ENCODE assay signal across 8 cellular contexts in the genomic region with DNA sequence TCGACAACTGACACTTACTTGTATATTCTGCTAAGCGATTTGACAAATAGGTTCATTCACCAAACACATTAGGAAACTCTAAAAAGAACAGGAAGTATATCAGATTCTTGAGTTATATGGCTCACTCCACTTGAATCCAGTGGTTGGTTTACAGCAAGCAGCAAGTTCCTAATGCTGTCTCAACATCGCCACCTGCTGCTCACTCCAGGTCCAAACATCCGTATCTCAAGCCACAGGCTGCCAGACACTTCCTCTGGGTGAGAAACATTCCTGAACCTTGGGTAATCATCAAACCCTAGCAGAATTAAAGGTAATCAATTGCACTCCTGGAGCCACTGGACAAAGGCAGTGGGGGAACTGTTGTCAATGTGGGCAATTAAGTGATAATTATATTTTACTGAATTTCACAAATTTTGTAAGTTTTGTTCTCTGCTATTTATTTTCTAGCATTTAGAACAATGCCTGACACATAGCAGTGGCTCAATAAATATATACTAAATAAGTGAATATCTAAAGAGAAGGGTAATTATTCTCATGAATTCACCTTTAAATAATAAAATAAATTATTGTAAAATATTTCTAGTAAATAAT.
DNase-seq lines count a peak whose midpoint lies in the region; ATAC-seq and TF ChIP-seq lines count a peak whose summit lies in the region.

No MANE protein-coding gene starts in this region.

- H3K9me3 ChIP-seq in gastroesophageal sphincter (no peaks in the 10 kb centered on the region), ovary (no peaks in the 10 kb centered on the region), transverse colon (no peaks in the 10 kb centered on the region)

- TF ChIP-seq CTCF in GM23338 (conservative IDR thresholded peaks at IDR 0.05; ENCODE audit: low read depth in 2 of 2) = peak; percentile 86 to 95
- peak; percentile 74 to 85 (median 76) for TF ChIP-seq CTCF in gastroesophageal sphincter (IDR thresholded peaks at IDR 0.05)
- TF ChIP-seq CTCF in ovary (IDR thresholded peaks at IDR 0.05) = peak; percentile 59 to 74 (median 67)
- TF ChIP-seq CTCF in transverse colon (IDR thresholded peaks at IDR 0.05) = peak; percentile 55 to 74 (median 73)

- H2AFZ ChIP-seq in GM23338 = no peak overlapping the region

- H3K4me3 ChIP-seq in GM23338 (no peak overlapping the region), gastroesophageal sphincter (no peak overlapping the region), ovary (no peak overlapping the region), transverse colon (no peak overlapping the region)

- TF ChIP-seq POLR2A in gastroesophageal sphincter (IDR thresholded peaks at IDR 0.05) (no peak), ovary (IDR thresholded peaks at IDR 0.05) (no peak), transverse colon (IDR thresholded peaks at IDR 0.05) (no peak)

- peaks cover 10% of the 10 kb centered on the region; the same call in 2 of the 3 replicates for H3K4me1 Mint-ChIP-seq in GM23338

- in situ Hi-C loops in transverse colon (cut with MboI; ENCODE audit: low pct_ligation_motif_present in 1 of 4, low pct_unique_long_range_greater_than_20kb in 1 of 4, low sequenced_read_pairs in 3 of 4) = loop anchor here in 2 of 4 donors (10.0 to 25.0 kb wide), 2 partner anchors 120 to 223 kb away; no protein-coding TSS in a partner anchor

- intact Hi-C loops in ovary (cut with DNase I) (loop anchor here in 2 of 4 donors (1.0 to 2.0 kb wide), 2 partner anchors 118 kb away; no protein-coding TSS in a partner anchor), transverse colon (cut with DNase I; ENCODE audit: low total_unique reads) (loop anchor here (10.0 kb wide), 1 partner anchor 120 kb away; no protein-coding TSS in a partner anchor)

- H3K79me2 ChIP-seq in GM23338 (replicated peaks; ENCODE audit: insufficient read depth) = no peaks in the 10 kb centered on the region

- H3K4me1 ChIP-seq in GM23338 (ENCODE audit: insufficient read depth) (no peaks in the 10 kb centered on the region), gastroesophageal sphincter (no peaks in the 10 kb centered on the region), ovary (ENCODE audit: insufficient read depth) (peaks cover 1% of the 10 kb centered on the region), transverse colon (no peaks in the 10 kb centered on the region)

- no peak overlapping the region for H3K4me2 ChIP-seq in GM23338

- ATAC-seq in GM23338 (peak; percentile 94), gastroesophageal sphincter (peak; percentile 78)

- WGBS in gastroesophageal sphincter (ENCODE audit: low coverage in 1 of 2), 2 donors = 22 to 25% methylated on average over 3 to 4 of the region's 4 CpGs
- WGBS in ovary, 3 donors = 30 to 37% (median 30%) methylated on average over 4 of the region's 4 CpGs
- 38 to 53% methylated on average over 2 to 4 of the region's 4 CpGs for WGBS in transverse colon (ENCODE audit: low coverage in 1 of 2), 2 donors

- H3K27me3 ChIP-seq in GM23338 (ENCODE audit: insufficient read depth) (no peaks in the 10 kb centered on the region), gastroesophageal sphincter (no peaks in the 10 kb centered on the region), ovary (no peaks in the 10 kb centered on the region), transverse colon (no peaks in the 10 kb centered on the region)

- peaks cover 2% of the 10 kb centered on the region for H3K27me3 Mint-ChIP-seq in GM23338 (ENCODE audit: insufficient read depth, low read depth, poor library complexity)

- no peaks in the 10 kb centered on the region for H4K20me1 ChIP-seq in GM23338 (replicated peaks; ENCODE audit: insufficient read depth)

- no peaks in the 10 kb centered on the region for H3K9me2 ChIP-seq in GM23338 (ENCODE audit: insufficient read depth)

- no peaks in the 10 kb centered on the region for H3K36me3 Mint-ChIP-seq in GM23338 (ENCODE audit: low read depth)

- H3K27ac ChIP-seq in GM23338 (ENCODE audit: low read depth) (no peak overlapping the region), gastroesophageal sphincter (no peak overlapping the region), ovary (no peak overlapping the region), transverse colon (no peak overlapping the region)

- no peaks in the 10 kb centered on the region for H3F3A ChIP-seq in GM23338 (replicated peaks; ENCODE audit: low read depth)

- H3K36me3 ChIP-seq in GM23338 (ENCODE audit: insufficient read depth) (no peaks in the 10 kb centered on the region), gastroesophageal sphincter (no peaks in the 10 kb centered on the region), ovary (no peaks in the 10 kb centered on the region), transverse colon (no peaks in the 10 kb centered on the region)

- H3K27ac Mint-ChIP-seq in GM23338 = no peak overlapping the region

- peak; percentile 87 for DNase-seq in ELR (ENCODE audit: low read depth)
- peak; percentile 91 for DNase-seq in GM23338 (ENCODE audit: low spot score)
- DNase-seq in LHCN-M2 (ENCODE audit: low read depth) = peak; percentile 86
- peak; percentile 1 for DNase-seq in SHP77 treated with DMSO at 0.1 percent for 48 hours (lab: John Stamatoyannopoulos, UW)
- DNase-seq in activated effector memory CD4-positive, alpha-beta T cell treated with Interleukin-2 at 50 U/mL for 16 hours = peak; percentile 37
- peak; percentile 73 to 88 (median 85) for DNase-seq in ovary
- peak; percentile 78 for DNase-seq in transverse colon

- H3K4me3 Mint-ChIP-seq in GM23338 = no peak overlapping the region

- H3K9me3 Mint-ChIP-seq in GM23338 = no peaks in the 10 kb centered on the region

- TF ChIP-seq EP300 in gastroesophageal sphincter (IDR thresholded peaks at IDR 0.05) (no peak), ovary (IDR thresholded peaks at IDR 0.05) (no peak), transverse colon (IDR thresholded peaks at IDR 0.05; ENCODE audit: low read depth) (no peak)

TF ChIP-seq in GM23338, 12 proteins besides CTCF, POLR2A, EP300 and RAD21:
- TF ChIP-seq CREB1 (CRISPR knock-in tag; IDR thresholded peaks at IDR 0.05; ENCODE audit: low read depth) = no peak
TF ChIP-seq in GM23338: peak in this region for 0.

Comparison
In these comparisons a context has a peak if more than half of its experiments do, and no peak if none do; other contexts are left out.
1. DNase-seq: peak in every context shown above with its lines; median percentile 91 in GM23338; 87 in ELR; 86 in LHCN-M2; 85 in ovary; 78 in transverse colon; 37 in activated effector memory CD4-positive, alpha-beta T cell treated with Interleukin-2 at 50 U/mL for 16 hours; 1 in SHP77 treated with DMSO at 0.1 percent for 48 hours.